In the genomic region with DNA sequence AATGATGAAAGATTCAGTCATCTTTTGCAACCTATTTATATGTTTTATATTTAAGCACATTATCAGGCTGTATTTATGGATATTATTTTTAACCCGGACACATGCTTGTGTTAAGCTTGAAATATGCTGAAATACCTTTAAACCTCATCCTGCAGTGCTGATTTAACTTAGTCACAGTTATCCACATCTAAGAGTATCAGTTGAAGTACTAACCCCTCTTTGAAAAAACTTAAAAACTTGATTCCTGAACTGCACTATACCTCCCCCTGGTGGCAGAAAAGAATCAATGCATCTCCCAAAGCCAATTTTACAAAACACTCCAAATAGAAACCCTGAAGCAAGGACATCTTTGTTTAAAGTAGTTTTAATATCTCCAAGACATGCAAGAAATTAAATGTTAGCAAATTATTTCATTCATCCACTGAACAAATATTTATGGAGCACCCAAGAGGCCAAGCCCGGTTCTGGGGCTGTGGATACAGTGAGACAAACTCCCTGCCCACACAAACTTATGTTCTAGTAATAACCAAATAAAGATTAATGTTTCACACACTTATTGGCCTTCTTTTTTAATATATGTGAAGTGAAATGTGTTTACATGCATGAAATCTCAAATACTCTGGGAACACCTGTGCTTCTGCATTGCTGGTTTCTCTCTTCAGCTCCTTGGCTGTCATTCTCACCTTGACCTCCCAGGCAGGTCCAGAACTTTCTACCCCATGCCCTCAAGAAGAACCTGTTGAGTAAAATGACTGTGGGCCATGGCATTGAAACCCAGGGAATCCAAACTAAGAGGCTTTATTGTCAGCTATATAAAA, we compare ENCODE assay signal across 8 cellular contexts. TPM values are rescaled to one million over a fixed set of nuclear protein-coding genes. Genes with fewer than 3 reads are reported as not detected.
DNase-seq lines count a peak whose midpoint lies in the region; ATAC-seq and TF ChIP-seq lines count a peak whose summit lies in the region.

No MANE protein-coding gene starts in this region.

- H3K36me3 ChIP-seq in endodermal cell (ENCODE audit: control insufficient read depth, insufficient read depth, low read length): no peaks in the 10 kb centered on the region
- peaks cover 2% of the 10 kb centered on the region for H3K36me3 ChIP-seq in muscle layer of colon (ENCODE audit: insufficient read depth, low read length)

- H3K27me3 ChIP-seq in endodermal cell (ENCODE audit: control insufficient read depth, insufficient read depth, low read length, poor library complexity, severe bottlenecking): no peaks in the 10 kb centered on the region
- no peaks in the 10 kb centered on the region for H3K27me3 ChIP-seq in muscle layer of colon (ENCODE audit: control insufficient read depth in 1 of 2, insufficient read depth in 2 of 2, low read length in 2 of 2)

- H3K9me3 ChIP-seq in endodermal cell (ENCODE audit: control insufficient read depth, low read length) (peaks cover 4% of the 10 kb centered on the region), muscle layer of colon (ENCODE audit: low read length) (no peaks in the 10 kb centered on the region)

- no peak overlapping the region for H3K4me3 Mint-ChIP-seq in endodermal cell

- H3K4me1 Mint-ChIP-seq in endodermal cell: peaks cover 23% of the 10 kb centered on the region

- ATAC-seq in GM21360 (IDR thresholded peaks at IDR 0.05; ENCODE audit: unreplicated experiment) (no peak), HG03097 (IDR thresholded peaks at IDR 0.05; ENCODE audit: low FRiP score, unreplicated experiment) (no peak)

- no peaks in the 10 kb centered on the region for H3K27me3 Mint-ChIP-seq in endodermal cell (ENCODE audit: insufficient read depth)

- no peaks in the 10 kb centered on the region for H3K4me1 ChIP-seq in endodermal cell (ENCODE audit: control insufficient read depth, insufficient read depth, low read length)
- H3K4me1 ChIP-seq in muscle layer of colon (ENCODE audit: insufficient read depth, low read length): peaks cover 72% of the 10 kb centered on the region

- H3K27ac ChIP-seq in endodermal cell (ENCODE audit: low read depth, low read length) (peak overlapping the region; percentile 66), muscle layer of colon (ENCODE audit: low read depth, low read length) (peak overlapping the region; percentile 36)

- peaks cover 2% of the 10 kb centered on the region for H3K36me3 Mint-ChIP-seq in endodermal cell (ENCODE audit: low read depth)

- peak; percentile 4 for DNase-seq in DMS 273 treated with DMSO at 0.1 percent for 48 hours (lab: John Stamatoyannopoulos, UW)
- peak; percentile 47 for DNase-seq in HT1080 (ENCODE audit: low read depth)
- peak; percentile 70 for DNase-seq in SK-MEL-5 (ENCODE audit: low read depth, low spot score)
- no peak for DNase-seq in endodermal cell
- DNase-seq in T-helper 9 cell: no peak

- WGBS in endodermal cell (ENCODE audit: insufficient coverage in 1 of 2, insufficient read length in 1 of 2), 2 experiments: 55% methylated on average over 2 of the region's 2 CpGs; no CpG with 5 or more reads in 1 of the 2 experiments

- in situ Hi-C loops in SK-MEL-5 (cut with HindIII; ENCODE audit: low pct_unique_long_range_greater_than_20kb, low sequenced_read_pairs): no loop called here

- H3K4me3 ChIP-seq in endodermal cell (ENCODE audit: low read length): no peak overlapping the region
- no peak overlapping the region for H3K4me3 ChIP-seq in muscle layer of colon (ENCODE audit: low read depth in 1 of 2, low read length in 2 of 2)

- H3K9ac ChIP-seq in endodermal cell (ENCODE audit: extremely low read depth, low read length, poor library complexity, severe bottlenecking) (no peak overlapping the region), muscle layer of colon (ENCODE audit: low read length) (peak overlapping the region; percentile 31)

- no peak overlapping the region for H3K27ac Mint-ChIP-seq in endodermal cell

- TF ChIP-seq CTCF in endodermal cell (conservative IDR thresholded peaks at IDR 0.05): peak; percentile 93

- H3K9me3 Mint-ChIP-seq in endodermal cell: peaks cover 3% of the 10 kb centered on the region

RNA-seq across cellular contexts. Expression of a gene that starts 44.0 kb away (rescaled TPM):
- total RNA-seq in HT1080 (2014; rRNA removed; shearing (Covaris generic)): 8.0 and 8.2 TPM in 2 replicates
- 1.8 TPM in 2 replicates for polyA plus RNA-seq in HT1080 (2015; cell fraction: cytosol; rRNA removed)
- polyA plus RNA-seq in HT1080 (2015; cell fraction: nucleus; rRNA removed): 20.3 and 21.3 TPM in 2 replicates
- 12.0 and 14.5 TPM in 2 replicates for total RNA-seq in SK-MEL-5 (2014; rRNA removed; shearing (Covaris generic))
- polyA plus RNA-seq in SK-MEL-5 (2015; cell fraction: cytosol; rRNA removed): 19.3 and 25.4 TPM in 2 replicates
- 15.9 and 25.2 TPM in 2 replicates for polyA plus RNA-seq in SK-MEL-5 (2015; cell fraction: nucleus; rRNA removed)
- 10 to 100 TPM; 25.2 to 32.9 TPM for total RNA-seq in endodermal cell
- polyA plus RNA-seq in endodermal cell (2013, experiment 1 of 2): 21.7 TPM
- polyA plus RNA-seq in endodermal cell (2013, experiment 2 of 2): 17.3 TPM

Comparison
In these comparisons a context has a peak if more than half of its experiments do, and no peak if none do; other contexts are left out.
1. DNase-seq: peak in DMS 273 treated with DMSO at 0.1 percent for 48 hours (single experiment), HT1080 (single experiment) and SK-MEL-5 (single experiment); none in endodermal cell (single experiment) and T-helper 9 cell (single experiment).